ENCODE assay signal across 25 cellular contexts in the genomic region with DNA sequence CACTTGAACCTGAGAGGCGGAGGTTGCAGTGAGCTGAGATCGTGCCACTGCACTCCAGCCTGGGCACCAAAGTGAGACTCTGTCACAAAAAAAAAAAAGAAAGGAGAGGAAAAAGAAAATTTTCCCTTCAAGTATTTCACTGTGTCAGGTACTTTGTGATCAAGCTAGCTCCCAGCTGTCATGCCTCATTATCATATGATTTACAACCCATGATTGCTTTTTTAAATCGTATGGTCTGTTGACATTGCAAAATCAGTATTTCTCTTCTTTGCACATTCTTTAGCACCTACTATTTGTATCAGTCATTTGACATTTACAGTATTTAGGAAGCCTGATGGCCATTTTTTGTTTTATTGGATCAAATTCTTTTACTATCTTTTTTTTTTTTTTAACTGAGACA. TPM values are rescaled to one million over a fixed set of nuclear protein-coding genes. Genes with fewer than 3 reads are reported as not detected.
DNase-seq lines count a peak whose midpoint lies in the region; ATAC-seq, FAIRE-seq and TF ChIP-seq lines count a peak whose summit lies in the region.
"Had no signal": no experiment of that assay in that cellular context is flagged by ENCODE, and none has a peak within 500 bp of the region (broad histone marks: within the 10 kb centered on the region; RNA-seq: fewer than 3 reads in every experiment).

No MANE protein-coding gene starts in this region.

- no peak for ATAC-seq in HepG2
- ATAC-seq in K562: no peak
- no peak for ATAC-seq in psoas muscle
- ATAC-seq in GM18520 (IDR thresholded peaks at IDR 0.05; ENCODE audit: unreplicated experiment): no peak
- ATAC-seq: activated T-cell treated with anti-CD3 and anti-CD28 coated beads, Interleukin-2, amount 50 U/mL, for 4 hours; GM23338 had no signal

- intact Hi-C loops in HepG2 (cut with micrococcal nuclease; ENCODE audit: unreplicated experiment) (no loop called here), K562 (cut with micrococcal nuclease) (no loop called here), psoas muscle (cut with DNase I) (no loop called here)

- H3K79me2 ChIP-seq in HepG2 (ENCODE audit: insufficient read depth, low read length): no peaks in the 10 kb centered on the region
- H3K79me2 ChIP-seq in K562 (ENCODE audit: control insufficient read depth, insufficient read depth, low read length): no peaks in the 10 kb centered on the region

- H2AFZ ChIP-seq in HepG2 (ENCODE audit: low read length) (no peak overlapping the region), K562 (ENCODE audit: low read depth, low read length) (no peak overlapping the region)
- H2AFZ ChIP-seq: GM23338, neural progenitor cell had no signal

- TF ChIP-seq POLR2A in HepG2 (IDR thresholded peaks at IDR 0.05; ENCODE audit: insufficient read depth in 1 of 2, low read depth in 2 of 2, low read length in 2 of 2) (no peak), K562 (conservative IDR thresholded peaks at IDR 0.05) (no peak)

- H3K9me3 ChIP-seq in liver (ENCODE audit: control insufficient read depth in 4 of 4, low read length in 3 of 4): no peaks in the 10 kb centered on the region
- no peaks in the 10 kb centered on the region for H3K9me3 ChIP-seq in HepG2 (ENCODE audit: low read length)
- no peaks in the 10 kb centered on the region for H3K9me3 ChIP-seq in K562 (replicated peaks; ENCODE audit: control insufficient read depth, insufficient read depth, low read depth, low read length)
- H3K9me3 ChIP-seq in psoas muscle: no peaks in the 10 kb centered on the region

- POLR2A ChIA-PET in HepG2 (lab: Yijun Ruan, JAX): no interaction called here
- POLR2A ChIA-PET in K562 (lab: Yijun Ruan, JAX): no interaction called here

- DNase-seq in HepG2 (ENCODE audit: low spot score) (no peak), K562 (ENCODE audit: extremely low read depth in 1 of 4, low spot score in 3 of 4) (no peak), psoas muscle (no peak), HuH-7.5 (ENCODE audit: low spot score) (no peak), HCEC 1CT (no peak), NCI-H187 treated with DMSO at 0.1 percent for 48 hours (lab: John Stamatoyannopoulos, UW) (no peak)
- DNase-seq: activated CD4-positive, alpha-beta T cell treated with anti-CD3 and anti-CD28 coated beads for 1 hour; activated naive CD4-positive, alpha-beta T cell treated with anti-CD3 and anti-CD28 coated beads for 36 hours; activated T-cell treated with anti-CD3 and anti-CD28 coated beads, Interleukin-2, amount 50 U/mL, for 4 hours; anterior cingulate cortex; CD4-positive, alpha-beta memory T cell; cerebellar nuclear complex; DMS53; effector CD4-positive, alpha-beta T cell; KG1; NCI-H1092 treated with DMSO at 0.1 percent for 48 hours; NCI-H2081 treated with DMSO at 0.1 percent for 48 hours; NCI-H510A had no signal

- WGBS in liver: 84% methylated on average over 3 of the region's 3 CpGs
- 92% methylated on average over 3 of the region's 3 CpGs for WGBS in HepG2 (ENCODE audit: low lambda C conversion rate)
- WGBS in K562 (ENCODE audit: insufficient coverage, low coverage, missing lambda C conversion rate): 5% methylated on average over 3 of the region's 3 CpGs
- 69 to 79% (median 75%) methylated on average over 3 of the region's 3 CpGs for WGBS in psoas muscle, 3 donors

- H3K4me3 ChIP-seq in liver (ENCODE audit: low read depth in 1 of 3, low read length in 3 of 3): no peak overlapping the region
- no peak overlapping the region for H3K4me3 ChIP-seq in HepG2 (replicated peaks in 1 of 3; ENCODE audit: insufficient read depth in 1 of 3, low read depth in 2 of 3, low read length in 3 of 3)
- no peak overlapping the region for H3K4me3 ChIP-seq in K562
- H3K4me3 ChIP-seq in psoas muscle: no peak overlapping the region
- H3K4me3 ChIP-seq: GM23338, neural progenitor cell had no signal

- CTCF ChIA-PET in HepG2 (lab: Yijun Ruan, JAX; ENCODE audit: low intra/inter-chr PET ratio, low total read pairs) (no interaction called here), K562 (lab: Yijun Ruan, JAX; ENCODE audit: low intra/inter-chr PET ratio) (no interaction called here)

- H3K36me3 ChIP-seq in liver (ENCODE audit: control insufficient read depth in 4 of 4, insufficient read depth in 3 of 4, low read depth in 1 of 4, low read length in 3 of 4) (no peaks in the 10 kb centered on the region), HepG2 (replicated peaks in 1 of 2; ENCODE audit: control insufficient read depth in 1 of 2, insufficient read depth in 2 of 2, low read length in 2 of 2) (no peaks in the 10 kb centered on the region; a peak in 1 of 5 replicates), K562 (ENCODE audit: control insufficient read depth, insufficient read depth, low read length) (no peaks in the 10 kb centered on the region), psoas muscle (ENCODE audit: insufficient read depth in 1 of 2, low read depth in 1 of 2) (no peaks in the 10 kb centered on the region)
- H3K36me3 ChIP-seq: neural progenitor cell had no signal

- BruUV-seq in HepG2 (replicated peaks; lab: Mats Ljungman, UMichigan) (no TSS peak), K562 (replicated peaks; lab: Mats Ljungman, UMichigan) (no TSS peak)

- H4K20me1 ChIP-seq in HepG2 (ENCODE audit: insufficient read depth, low read length) (no peaks in the 10 kb centered on the region), K562 (replicated peaks; ENCODE audit: control insufficient read depth, insufficient read depth, low read length) (peaks cover 5% of the 10 kb centered on the region; the same call in 1 of the 2 replicates)

- no peak for FAIRE-seq in HepG2 (lab: Jason Lieb, UNC)
- FAIRE-seq in K562 (lab: Jason Lieb, UNC): no peak
- FAIRE-seq: GM12891, GM19239, TTC549 had no signal

- TF ChIP-seq CTCF in liver (IDR thresholded peaks at IDR 0.05; ENCODE audit: low read depth, low read length, missing input control) (no peak), HepG2 (CRISPR knock-in tag; IDR thresholded peaks at IDR 0.05) (no peak), K562 (IDR thresholded peaks at IDR 0.05 in 2 of 3, conservative IDR thresholded peaks at IDR 0.05 in 1 of 3; ENCODE audit: insufficient read depth in 2 of 3, low read depth in 1 of 3, low read length in 3 of 3) (no peak), psoas muscle (IDR thresholded peaks at IDR 0.05) (no peak)

- TF ChIP-seq EP300 in HepG2 (IDR thresholded peaks at IDR 0.05; ENCODE audit: low read depth in 2 of 2, low read length in 2 of 2) (no peak), HepG2 (CRISPR knock-in tag; IDR thresholded peaks at IDR 0.05; ENCODE audit: borderline replicate concordance) (no peak), K562 (IDR thresholded peaks at IDR 0.05; ENCODE audit: low read length) (no peak)

- H3K4me2 ChIP-seq in HepG2 (ENCODE audit: low read depth, low read length) (no peak overlapping the region), K562 (ENCODE audit: insufficient read depth, low read length) (no peak overlapping the region)
- H3K4me2 ChIP-seq: GM23338, neural progenitor cell had no signal

- H3K4me1 ChIP-seq in liver (ENCODE audit: control insufficient read depth in 4 of 4, insufficient read depth in 4 of 4, low read length in 3 of 4) (no peaks in the 10 kb centered on the region), HepG2 (ENCODE audit: insufficient read depth, low read length) (no peaks in the 10 kb centered on the region), K562 (replicated peaks in 1 of 2; ENCODE audit: control insufficient read depth in 2 of 2, insufficient read depth in 2 of 2, low read length in 2 of 2) (no peaks in the 10 kb centered on the region), psoas muscle (peaks cover 10% of the 10 kb centered on the region)

- H3K27me3 ChIP-seq in liver (ENCODE audit: control insufficient read depth in 4 of 4, insufficient read depth in 4 of 4, low read length in 3 of 4) (no peaks in the 10 kb centered on the region), HepG2 (ENCODE audit: control insufficient read depth in 1 of 2, insufficient read depth in 2 of 2, low read length in 2 of 2) (no peaks in the 10 kb centered on the region), K562 (ENCODE audit: control insufficient read depth in 2 of 2, insufficient read depth in 2 of 2, low read length in 2 of 2) (peaks cover 25 to 53% of the 10 kb centered on the region in 2 experiments), psoas muscle (ENCODE audit: insufficient read depth in 3 of 3, low read length in 2 of 3) (no peaks in the 10 kb centered on the region)
- H3K27me3 ChIP-seq: neural progenitor cell had no signal

- no peak for TF ChIP-seq RAD21 in liver (IDR thresholded peaks at IDR 0.05)
- no peak for TF ChIP-seq RAD21 in HepG2 (CRISPR knock-in tag; IDR thresholded peaks at IDR 0.05)
- no peak for TF ChIP-seq RAD21 in K562 (CRISPR knock-in tag; conservative IDR thresholded peaks at IDR 0.05 in 1 of 2, IDR thresholded peaks at IDR 0.05 in 1 of 2)

- H3K9me1 ChIP-seq in K562 (ENCODE audit: control insufficient read depth, insufficient read depth, low read length): no peaks in the 10 kb centered on the region

- no peak overlapping the region for H3K9ac ChIP-seq in liver (ENCODE audit: low read depth in 1 of 2, low read length in 2 of 2)
- no peak overlapping the region for H3K9ac ChIP-seq in HepG2 (ENCODE audit: insufficient read depth, low read depth, low read length)
- H3K9ac ChIP-seq in K562 (ENCODE audit: insufficient read depth in 1 of 2, low read depth in 2 of 2, low read length in 2 of 2): no peak overlapping the region
- H3K9ac ChIP-seq: neural progenitor cell had no signal

- in situ Hi-C loops in HepG2 (cut with HindIII; ENCODE audit: extremely low pct_ligation_motif_present, low pct_unique_long_range_greater_than_20kb) (no loop called here), K562 (cut with MboI) (no loop called here)

- peak overlapping the region; percentile 37 to 45 for H3K27ac ChIP-seq in liver (ENCODE audit: low read depth in 1 of 2, low read length in 2 of 2)
- H3K27ac ChIP-seq in HepG2 (ENCODE audit: extremely low read length, insufficient read depth, low read length): no peak overlapping the region
- no peak overlapping the region for H3K27ac ChIP-seq in K562 (ENCODE audit: extremely low read depth, low read depth, low read length)
- H3K27ac ChIP-seq in psoas muscle: peak overlapping the region; percentile 63
- H3K27ac ChIP-seq: neural progenitor cell had no signal

RNA-seq across cellular contexts. Expression of gene SASH1, which starts 22.4 kb away (rescaled TPM):
- total RNA-seq in liver: 10 to 100 TPM in 1 of 2 donors, 1 to 10 TPM in 1; 9.7 to 16.4 TPM
- polyA plus RNA-seq in liver: 1 to 10 TPM; 3.5 to 5.5 TPM
- 8.2 and 8.9 TPM in 2 replicates for total RNA-seq in HepG2 (2016; rRNA removed; fragmentation: Illumina TruSeq; extraction: Trizol)
- total RNA-seq in HepG2 (2016; cell fraction: cytosol; rRNA removed; fragmentation: Illumina TruSeq; extraction: Trizol; ENCODE audit: low read depth): 0.91 and 1.1 TPM in 2 replicates
- 8.5 and 8.6 TPM in 2 replicates for total RNA-seq in HepG2 (2016; cell fraction: insoluble cytoplasmic fraction; rRNA removed; fragmentation: Illumina TruSeq; extraction: Trizol)
- 2.7 and 3.7 TPM in 2 replicates for total RNA-seq in HepG2 (2016; cell fraction: membrane; rRNA removed; fragmentation: Illumina TruSeq; extraction: Trizol)
- 19.3 and 22.1 TPM in 2 replicates for total RNA-seq in HepG2 (2016; cell fraction: nucleus; rRNA removed; fragmentation: Illumina TruSeq; extraction: Trizol)
- 6.7 and 7.5 TPM in 2 replicates for polyA plus RNA-seq in HepG2 (2011; rRNA removed)
- 5.4 and 5.6 TPM in 2 replicates for polyA plus RNA-seq in HepG2 (2011; cell fraction: cytosol; rRNA removed)
- polyA plus RNA-seq in HepG2 (2011; cell fraction: nucleus; rRNA removed): 8.8 and 9.0 TPM in 2 replicates
- 7.3 and 8.1 TPM in 2 replicates for polyA plus RNA-seq in HepG2 (2012)
- 0.12 and 0.19 TPM in 2 replicates for polyA plus RNA-seq in HepG2 (2016; cell fraction: cytosol; fragmentation: Illumina TruSeq; extraction: Trizol; ENCODE audit: low read depth)
- polyA plus RNA-seq in HepG2 (2016; cell fraction: insoluble cytoplasmic fraction; fragmentation: Illumina TruSeq; extraction: Trizol; ENCODE audit: low read depth): 6.5 and 7.2 TPM in 2 replicates
- 0.71 and 0.77 TPM in 2 replicates for polyA plus RNA-seq in HepG2 (2016; cell fraction: membrane; fragmentation: Illumina TruSeq; extraction: Trizol; ENCODE audit: low read depth)
- 8.4 and 10.2 TPM in 2 replicates for polyA plus RNA-seq in HepG2 (2016; cell fraction: nucleus; fragmentation: Illumina TruSeq; extraction: Trizol; ENCODE audit: insufficient read depth, low read depth)
- polyA minus RNA-seq in HepG2 (2011; rRNA and poly(A)+ RNA removed; ENCODE audit: low replicate concordance): 2.9 and 20.7 TPM in 2 replicates
- polyA minus RNA-seq in HepG2 (2011; cell fraction: cytosol; rRNA and poly(A)+ RNA removed): 12.7 and 13.1 TPM in 2 replicates
- 42.2 and 48.4 TPM in 2 replicates for polyA minus RNA-seq in HepG2 (2011; cell fraction: nucleus; rRNA and poly(A)+ RNA removed)
- total RNA-seq in K562 (2011; cell fraction: chromatin; rRNA removed; ENCODE audit: low replicate concordance): 5.2 and 8.1 TPM in 2 replicates
- total RNA-seq in K562 (2011; cell fraction: nucleolus; rRNA removed): 2.0 and 3.2 TPM in 2 replicates
- 5.5 and 5.9 TPM in 2 replicates for total RNA-seq in K562 (2011; cell fraction: nucleoplasm; rRNA removed)
- total RNA-seq in K562 (2014; rRNA removed): 1.2 and 1.7 TPM in 2 replicates
- 1.7 and 2.2 TPM in 2 replicates for total RNA-seq in K562 (2014; rRNA removed; fragmentation: Illumina TruSeq; extraction: Trizol)
- total RNA-seq in K562 (2015; rRNA removed; fragmentation: Illumina TruSeq; extraction: Trizol): 1.8 and 2.0 TPM in 2 replicates
- total RNA-seq in K562 (2021): 3.2 and 3.5 TPM in 2 replicates
- 0.31 and 1.5 TPM in 2 replicates for polyA plus RNA-seq in K562 (2011; rRNA removed)
- 0.22 and 1.3 TPM in 2 replicates for polyA plus RNA-seq in K562 (2011; cell fraction: cytosol; rRNA removed)
- 0.10 and 1.8 TPM in 2 replicates for polyA plus RNA-seq in K562 (2011; cell fraction: nucleus; rRNA removed)
- 1.1 and 2.6 TPM in 2 replicates for polyA plus RNA-seq in K562 (2012)
- polyA plus RNA-seq in K562 (2014; fragmentation: Illumina TruSeq; extraction: Trizol): 1.4 and 1.6 TPM in 2 replicates
- polyA plus RNA-seq in K562 (2014; fragmentation: Nextera tagmentation; extraction: Ambion mirVana): 1 to 10 TPM in 1 of 2 experiments, under 1 TPM in 1; 0.35 to 1.2 TPM
- polyA plus RNA-seq in K562 (2014; rRNA removed): 0.76 and 2.3 TPM in 2 replicates
- 0.45 and 4.5 TPM in 2 replicates for polyA minus RNA-seq in K562 (2011; rRNA and poly(A)+ RNA removed)
- polyA minus RNA-seq in K562 (2011; cell fraction: cytosol; rRNA and poly(A)+ RNA removed): 0.27 and 2.4 TPM in 2 replicates
- polyA minus RNA-seq in K562 (2011; cell fraction: nucleus; rRNA and poly(A)+ RNA removed): 0.78 and 5.9 TPM in 2 replicates
- total RNA-seq in psoas muscle: 10 to 100 TPM; 13.0 to 26.1 (median 23.0) TPM
- polyA plus RNA-seq in psoas muscle: 1 to 10 TPM; 5.0 to 6.1 (median 5.1) TPM
- total RNA-seq: activated naive CD4-positive, alpha-beta T cell treated with anti-CD3 and anti-CD28 coated beads for 36 hours had no signal

Comparison
In these comparisons a context has a peak if more than half of its experiments do, and no peak if none do; other contexts are left out.
1. H3K27ac ChIP-seq: peak in liver (2 of 2) and psoas muscle (single experiment); none in HepG2 (single experiment) and K562 (single experiment).